ENCODE assay signal across 20 cellular contexts in the genomic region with DNA sequence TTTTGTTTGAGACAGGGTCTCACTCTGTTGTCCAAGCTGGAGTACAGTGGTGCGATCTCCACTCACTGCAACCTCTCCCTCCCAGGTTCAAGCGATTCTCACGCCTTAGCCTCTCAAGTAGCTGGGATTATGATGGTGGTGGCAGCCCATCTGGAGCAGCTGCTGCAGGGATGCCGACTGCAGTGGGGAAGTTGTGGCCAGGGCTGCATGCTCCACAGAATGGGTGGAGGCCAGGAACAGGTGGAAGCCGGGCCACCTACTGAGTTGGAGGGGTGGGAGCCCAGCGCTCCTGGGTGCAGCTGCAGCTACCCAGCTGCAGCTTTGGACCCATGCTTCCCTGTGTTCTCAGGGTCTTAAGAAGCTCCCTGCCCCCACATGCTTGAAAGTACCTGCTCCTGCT.
"Had no signal": no experiment of that assay in that cellular context is flagged by ENCODE, and none has a peak within 500 bp of the region (broad histone marks: within the 10 kb centered on the region; RNA-seq: fewer than 3 reads in every experiment).

No MANE protein-coding gene starts in this region.

- H3K9me3 ChIP-seq: MG63 had no signal

- H3K4me3 ChIP-seq: MG63 had no signal

- ATAC-seq: Panc1, PC-3, SK-N-SH treated with all-trans-retinoic acid at 6 μM for 48 hours had no signal

- H3K27me3 ChIP-seq: MG63 had no signal

- H3K27ac ChIP-seq: RWPE1 had no signal

- DNase-seq: Karpas-422, KG1, MG63, NCI-H1092, NCI-H1105 treated with DMSO at 0.1 percent for 48 hours, NCI-H1417 treated with DMSO at 0.1 percent for 48 hours, NCI-H1694, NCI-H187 treated with DMSO at 0.1 percent for 48 hours, NCI-H2029 treated with DMSO at 0.1 percent for 48 hours, NCI-H2171 treated with DMSO at 0.1 percent for 48 hours, NCI-H345, NCI-H446 treated with DMSO at 0.1 percent for 48 hours, NCI-H526 treated with DMSO at 0.1 percent for 48 hours, NCI-H774, PC-3, SHP77, T-helper 1 cell had no signal
